Comparison of ENCODE assay signal across 28 cellular contexts in genomic region chr20:37498066-37498702, GRCh38. TPM values are rescaled to one million over a fixed set of nuclear protein-coding genes. Genes with fewer than 3 reads are reported as not detected.
"Had no signal": no experiment of that assay in that cellular context is flagged by ENCODE, and none has a peak within 500 bp of the region (broad histone marks: within the 10 kb centered on the region; RNA-seq: fewer than 3 reads in every experiment).

No MANE protein-coding gene starts in this region.

- H3K36me3 ChIP-seq: cardiac muscle cell, neural progenitor cell, right atrium auricular region, suprapubic skin, transverse colon, uterus had no signal

- H3K4me2 ChIP-seq: neural progenitor cell had no signal

- H3K27ac ChIP-seq: cardiac muscle cell, heart left ventricle, neural progenitor cell, right atrium auricular region, skin epidermis, suprapubic skin, transverse colon, uterus had no signal

- H3K9ac ChIP-seq: neural progenitor cell had no signal

- H3K27me3 ChIP-seq: cardiac muscle cell, heart left ventricle, neural progenitor cell, right atrium auricular region, suprapubic skin, transverse colon, uterus had no signal

- H2AFZ ChIP-seq: neural progenitor cell had no signal

- H3K4me3 ChIP-seq: cardiac muscle cell, heart left ventricle, neural progenitor cell, right atrium auricular region, skin epidermis, suprapubic skin, transverse colon, uterus had no signal

- H3K27ac Mint-ChIP-seq: activated naive CD4-positive, alpha-beta T cell treated with anti-CD3 and anti-CD28 coated beads, Interleukin-2, amount 50 U/mL, for 72 hours; memory B cell; neural progenitor cell; progenitor cell of endocrine pancreas had no signal

- H3K9me3 Mint-ChIP-seq: activated naive CD4-positive, alpha-beta T cell treated with anti-CD3 and anti-CD28 coated beads, Interleukin-2, amount 50 U/mL, for 72 hours; memory B cell; naive thymus-derived CD4-positive, alpha-beta T cell; neural progenitor cell; stimulated activated naive CD8-positive, alpha-beta T cell treated with anti-CD3 and anti-CD28 coated beads, Interleukin-15, amount 100 ng/mL, for 72 hours had no signal

- ATAC-seq: activated CD4-positive, CD25-positive, alpha-beta regulatory T cell treated with anti-CD3 and anti-CD28 coated beads, Interleukin-2, amount 50 U/mL, for 24 hours; activated naive CD4-positive, alpha-beta T cell treated with anti-CD3 and anti-CD28 coated beads, Interleukin-2, amount 50 U/mL, for 72 hours; heart left ventricle; naive thymus-derived CD4-positive, alpha-beta T cell; stimulated activated naive CD8-positive, alpha-beta T cell treated with anti-CD3 and anti-CD28 coated beads, Interleukin-15, amount 100 ng/mL, for 72 hours had no signal

- FAIRE-seq: frontal cortex had no signal

- H3K4me3 Mint-ChIP-seq: memory B cell; naive thymus-derived CD4-positive, alpha-beta T cell; neural progenitor cell; stimulated activated naive CD8-positive, alpha-beta T cell treated with anti-CD3 and anti-CD28 coated beads, Interleukin-15, amount 100 ng/mL, for 72 hours had no signal

- H3K9me3 ChIP-seq: heart left ventricle, right atrium auricular region, suprapubic skin, transverse colon, uterus had no signal

- H3K27me3 Mint-ChIP-seq: memory B cell; naive thymus-derived CD4-positive, alpha-beta T cell; progenitor cell of endocrine pancreas; stimulated activated naive CD8-positive, alpha-beta T cell treated with anti-CD3 and anti-CD28 coated beads, Interleukin-15, amount 100 ng/mL, for 72 hours had no signal

- DNase-seq: activated CD4-positive, alpha-beta T cell treated with anti-CD3 and anti-CD28 coated beads, Interleukin-2, amount 50 U/mL, for 1 hour; activated CD8-positive, alpha-beta memory T cell treated with anti-CD3 and anti-CD28 coated beads for 24 hours; activated CD8-positive, alpha-beta memory T cell treated with anti-CD3 and anti-CD28 coated beads, Interleukin-2, amount 50 U/mL, for 48 hours; activated effector memory CD4-positive, alpha-beta T cell treated with anti-CD3 and anti-CD28 coated beads, Interleukin-2, amount 50 U/mL, for 16 hours; activated T-cell treated with anti-CD3 and anti-CD28 coated beads, Interleukin-2, amount 50 U/mL, for 48 hours; amniotic stem cell; heart left ventricle; kidney glomerular epithelial cell; naive thymus-derived CD4-positive, alpha-beta T cell; stimulated activated CD4-positive, alpha-beta T cell treated with anti-CD3 and anti-CD28 coated beads, Interleukin-15, amount 100 ng/mL, for 24 hours; stimulated activated CD4-positive, alpha-beta T cell treated with anti-CD3 and anti-CD28 coated beads, Interleukin-2, amount 100 ng/mL, for 48 hours; stimulated activated naive CD8-positive, alpha-beta T cell treated with anti-CD3 and anti-CD28 coated beads, Interleukin-15, amount 100 ng/mL, for 72 hours; T-helper 1 cell; T1000; transverse colon; uterus had no signal

- H3K4me1 Mint-ChIP-seq: neural progenitor cell; stimulated activated naive CD8-positive, alpha-beta T cell treated with anti-CD3 and anti-CD28 coated beads, Interleukin-15, amount 100 ng/mL, for 72 hours had no signal

- H3K4me1 ChIP-seq: neural progenitor cell, right atrium auricular region, suprapubic skin, uterus had no signal

- H3K36me3 Mint-ChIP-seq: activated naive CD4-positive, alpha-beta T cell treated with anti-CD3 and anti-CD28 coated beads, Interleukin-2, amount 50 U/mL, for 72 hours; neural progenitor cell had no signal

RNA-seq across cellular contexts. Expression of gene NNAT, which starts 22.9 kb away (rescaled TPM):
- total RNA-seq: liver; naive thymus-derived CD4-positive, alpha-beta T cell; osteoblast had no signal
- polyA plus RNA-seq: naive thymus-derived CD4-positive, alpha-beta T cell had no signal
